ENCODE assay signal across 8 cellular contexts in genomic region chr10:69317175-69318086, GRCh38. TPM values are rescaled to one million over a fixed set of nuclear protein-coding genes. Genes with fewer than 3 reads are reported as not detected.
DNase-seq lines count a peak whose midpoint lies in the region; ATAC-seq and TF ChIP-seq lines count a peak whose summit lies in the region.

No MANE protein-coding gene starts in this region.

- 65 to 71% methylated on average over 3 to 4 of the region's 10 CpGs for WGBS in esophagus squamous epithelium, 2 donors

- no peak for TF ChIP-seq POLR2A in esophagus squamous epithelium (IDR thresholded peaks at IDR 0.05)

- intact Hi-C loops in esophagus squamous epithelium (cut with DNase I), result no loop called here

- H3K4me3 ChIP-seq in esophagus squamous epithelium (peak overlapping the region; percentile 85 to 96 (median 96)), rectal smooth muscle tissue (ENCODE audit: low read length) (peak overlapping the region; percentile 99)

- H3K4me1 ChIP-seq in esophagus squamous epithelium, result peaks cover 43 to 62% (median 45%) of the 10 kb centered on the region in 3 donors
- H3K4me1 ChIP-seq in rectal smooth muscle tissue (ENCODE audit: control insufficient read depth, insufficient read depth, low read length), result peaks cover 12% of the 10 kb centered on the region

- peak overlapping the region; percentile 95 to 100 (median 98) for H3K27ac ChIP-seq in esophagus squamous epithelium
- peak overlapping the region; percentile 78 for H3K27ac ChIP-seq in rectal smooth muscle tissue (ENCODE audit: low read depth, low read length)

- DNase-seq in activated CD8-positive, alpha-beta memory T cell treated with anti-CD3 and anti-CD28 coated beads for 24 hours, result peak; percentile 62
- DNase-seq in activated CD8-positive, alpha-beta memory T cell treated with anti-CD3 and anti-CD28 coated beads, Interleukin-2, amount 50 U/mL, for 4 hours, result no peak
- DNase-seq in SW480 (ENCODE audit: low spot score) (peak; percentile 18), esophagus squamous epithelium (lab: John Stamatoyannopoulos, UW) (no peak), NCI-H1694 treated with DMSO at 0.1 percent for 48 hours (lab: John Stamatoyannopoulos, UW) (no peak), NCI-H748 (lab: John Stamatoyannopoulos, UW; ENCODE audit: unreplicated experiment) (no peak)

- no peaks in the 10 kb centered on the region for H3K9me3 ChIP-seq in esophagus squamous epithelium

- H3K9ac ChIP-seq in rectal smooth muscle tissue (ENCODE audit: low read length), result peak overlapping the region; percentile 81

- peak; percentile 32 for ATAC-seq in HG02852 (IDR thresholded peaks at IDR 0.05; ENCODE audit: unreplicated experiment)

- no peak for TF ChIP-seq CTCF in esophagus squamous epithelium (IDR thresholded peaks at IDR 0.05)

- no peaks in the 10 kb centered on the region for H3K36me3 ChIP-seq in esophagus squamous epithelium
- no peaks in the 10 kb centered on the region for H3K36me3 ChIP-seq in rectal smooth muscle tissue (ENCODE audit: control insufficient read depth, insufficient read depth, low read length)

- H3K27me3 ChIP-seq in esophagus squamous epithelium (no peaks in the 10 kb centered on the region), rectal smooth muscle tissue (ENCODE audit: control insufficient read depth, insufficient read depth, low read length) (no peaks in the 10 kb centered on the region)

RNA-seq across cellular contexts. Expression of gene HK1, which starts 39.1 kb away (rescaled TPM):
- total RNA-seq in esophagus squamous epithelium, result 100 to 1,000 TPM; 130 to 189 (median 142) TPM

Comparison
In these comparisons a context has a peak if more than half of its experiments do, and no peak if none do; other contexts are left out.
1. DNase-seq: peak in activated CD8-positive, alpha-beta memory T cell treated with anti-CD3 and anti-CD28 coated beads for 24 hours (single experiment) and SW480 (single experiment); none in activated CD8-positive, alpha-beta memory T cell treated with anti-CD3 and anti-CD28 coated beads, Interleukin-2, amount 50 U/mL, for 4 hours (single experiment), esophagus squamous epithelium (single experiment), NCI-H1694 treated with DMSO at 0.1 percent for 48 hours (single experiment) and NCI-H748 (single experiment).